26 cellular contexts compared by ENCODE assay signal in the genomic region with DNA sequence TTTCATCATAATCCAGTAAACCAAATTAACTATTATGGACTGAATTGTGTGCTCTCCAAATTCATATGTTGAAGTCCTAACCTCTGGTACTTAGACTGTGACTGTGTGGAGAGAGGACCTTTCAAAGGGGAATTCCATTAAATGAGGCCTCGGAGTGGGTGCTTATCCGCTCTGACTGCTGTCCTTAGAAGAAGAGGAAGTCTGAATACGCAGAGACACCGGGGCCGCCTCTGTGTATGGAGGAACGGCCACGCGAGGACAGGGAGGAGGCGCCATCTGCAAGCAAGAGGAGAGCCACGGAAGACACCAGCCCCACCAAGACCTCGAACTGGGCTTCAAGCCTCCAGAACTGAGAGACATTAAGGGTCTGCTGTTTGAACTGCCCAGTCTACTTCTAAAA.
"Had no signal": no experiment of that assay in that cellular context is flagged by ENCODE, and none has a peak within 500 bp of the region (broad histone marks: within the 10 kb centered on the region; RNA-seq: fewer than 3 reads in every experiment).

No MANE protein-coding gene starts in this region.

- H3K36me3 Mint-ChIP-seq: immature natural killer cell, natural killer cell, type B pancreatic cell had no signal

- FAIRE-seq: endometrium, frontal cortex, small intestine, urothelium cell line had no signal

- H3K27ac ChIP-seq: esophagus squamous epithelium, left ventricle myocardium inferior, lower lobe of right lung, parathyroid adenoma, right lobe of liver, stomach, testis, tibial artery had no signal

- H3K4me3 Mint-ChIP-seq: effector memory CD8-positive, alpha-beta T cell; immature natural killer cell; natural killer cell; type B pancreatic cell had no signal

- H3K36me3 ChIP-seq: esophagus squamous epithelium, left ventricle myocardium inferior, lower lobe of right lung, right lobe of liver, stomach, tibial artery had no signal

- H2AFZ ChIP-seq: parathyroid adenoma had no signal

- DNase-seq: cortex of kidney; effector memory CD8-positive, alpha-beta T cell; erythroblast; esophagus squamous epithelium; hypothalamus; immature natural killer cell; islet precursor cell; kidney glomerular epithelial cell; left colon; left ventricle myocardium inferior; lower lobe of right lung; natural killer cell; right lobe of liver; small intestine; stimulated activated CD4-positive, alpha-beta T cell treated with anti-CD3 and anti-CD28 coated beads, Interleukin-15, amount 100 ng/mL, for 24 hours; stimulated activated CD4-positive, alpha-beta T cell treated with anti-CD3 and anti-CD28 coated beads, Interleukin-2, amount 100 ng/mL, for 48 hours; stimulated activated naive CD4-positive, alpha-beta T cell treated with Interleukin-2 at 50 U/mL for 16 hours; stomach; tibial artery had no signal

- H3K27ac Mint-ChIP-seq: effector memory CD8-positive, alpha-beta T cell; natural killer cell; progenitor cell of endocrine pancreas; type B pancreatic cell had no signal

- H3K4me1 ChIP-seq: esophagus squamous epithelium, parathyroid adenoma, right lobe of liver, testis, tibial artery had no signal

- ATAC-seq: effector memory CD8-positive, alpha-beta T cell; left colon; lower lobe of right lung; natural killer cell; right lobe of liver had no signal

- H3K79me2 ChIP-seq: parathyroid adenoma had no signal

- H3K9me3 ChIP-seq: esophagus squamous epithelium, left ventricle myocardium inferior, lower lobe of right lung, right lobe of liver, stomach, testis, tibial artery had no signal

- H3K4me3 ChIP-seq: esophagus squamous epithelium, left ventricle myocardium inferior, lower lobe of right lung, right lobe of liver, stomach, testis, tibial artery had no signal

- H3K27me3 ChIP-seq: right lobe of liver, stomach, testis had no signal

- H3K9ac ChIP-seq: parathyroid adenoma had no signal

- H3K9me3 Mint-ChIP-seq: effector memory CD8-positive, alpha-beta T cell; immature natural killer cell; natural killer cell; type B pancreatic cell had no signal
